Comparison of ENCODE assay signal across 11 cellular contexts in genomic region chr3:120399372-120399771, GRCh38. TPM values are rescaled to one million over a fixed set of nuclear protein-coding genes. Genes with fewer than 3 reads are reported as not detected.
DNase-seq lines count a peak whose midpoint lies in the region; ATAC-seq and TF ChIP-seq lines count a peak whose summit lies in the region.
"Had no signal": no experiment of that assay in that cellular context is flagged by ENCODE, and none has a peak within 500 bp of the region (broad histone marks: within the 10 kb centered on the region; RNA-seq: fewer than 3 reads in every experiment).

No MANE protein-coding gene starts in this region.

- H3K4me3 ChIP-seq in MM.1S (ENCODE audit: low read length), result no peak overlapping the region
- no peak overlapping the region for H3K4me3 ChIP-seq in neuronal stem cell (ENCODE audit: low read length in 2 of 2)
- no peak overlapping the region for H3K4me3 ChIP-seq in right cardiac atrium (ENCODE audit: low read length)
- H3K4me3 ChIP-seq: smooth muscle cell had no signal

- H3K9me3 ChIP-seq in MM.1S (replicated peaks; ENCODE audit: insufficient read depth, low read length) (no peaks in the 10 kb centered on the region), neuronal stem cell (replicated peaks in 1 of 2; ENCODE audit: control insufficient read depth in 2 of 2, insufficient read depth in 1 of 2, low read depth in 1 of 2, low read length in 2 of 2) (peaks cover 0 to 1% of the 10 kb centered on the region in 2 donors), right cardiac atrium (ENCODE audit: control insufficient read depth, low read length) (no peaks in the 10 kb centered on the region)

- H4K91ac ChIP-seq in neuronal stem cell (ENCODE audit: low read depth, low read length, poor library complexity), result no peak overlapping the region

- H3K27me3 ChIP-seq in MM.1S (replicated peaks; ENCODE audit: insufficient read depth, low read length) (no peaks in the 10 kb centered on the region), neuronal stem cell (ENCODE audit: control insufficient read depth in 3 of 3, insufficient read depth in 3 of 3, low read depth in 1 of 3, low read length in 3 of 3) (no peaks in the 10 kb centered on the region), right cardiac atrium (ENCODE audit: control insufficient read depth, insufficient read depth) (no peaks in the 10 kb centered on the region)

- H3K9me2 ChIP-seq in MM.1S (replicated peaks; ENCODE audit: insufficient read depth, low read length), result no peaks in the 10 kb centered on the region

- H3K14ac ChIP-seq in neuronal stem cell (ENCODE audit: low read length), result no peak overlapping the region

- H2AFZ ChIP-seq in MM.1S (ENCODE audit: low read length), result no peak overlapping the region
- H2AFZ ChIP-seq in neuronal stem cell (ENCODE audit: low read length), result no peak overlapping the region

- no peaks in the 10 kb centered on the region for H4K20me1 ChIP-seq in MM.1S (ENCODE audit: insufficient read depth, low read length)

- no peaks in the 10 kb centered on the region for H3F3A ChIP-seq in MM.1S (ENCODE audit: insufficient read depth, low read length)

- H3K36me3 ChIP-seq in MM.1S (replicated peaks; ENCODE audit: insufficient read depth, low read length), result no peaks in the 10 kb centered on the region
- peaks cover 64 to 100% of the 10 kb centered on the region in 2 donors for H3K36me3 ChIP-seq in neuronal stem cell (replicated peaks in 1 of 2; ENCODE audit: control insufficient read depth in 2 of 2, insufficient read depth in 2 of 2, low read length in 2 of 2)

- H3K4me2 ChIP-seq in MM.1S (ENCODE audit: low read depth, low read length) (peak overlapping the region; percentile 8; the same call in 1 of the 2 replicates), neuronal stem cell (ENCODE audit: insufficient read depth, low read length, poor library complexity, severe bottlenecking) (no peak overlapping the region)
- H3K4me2 ChIP-seq: smooth muscle cell had no signal

- H3K79me2 ChIP-seq in MM.1S (ENCODE audit: low read length), result no peaks in the 10 kb centered on the region

- H3K4me1 ChIP-seq in MM.1S (ENCODE audit: low read length) (peaks cover 11% of the 10 kb centered on the region), neuronal stem cell (ENCODE audit: control insufficient read depth in 2 of 2, insufficient read depth in 1 of 2, low read depth in 1 of 2, low read length in 2 of 2) (no peaks in the 10 kb centered on the region), right cardiac atrium (ENCODE audit: control insufficient read depth, insufficient read depth, low read length) (no peaks in the 10 kb centered on the region)

- no peak overlapping the region for H3K23ac ChIP-seq in neuronal stem cell (ENCODE audit: low read depth, low read length, poor library complexity)

- H3K18ac ChIP-seq in neuronal stem cell (ENCODE audit: low read length), result no peak overlapping the region

- DNase-seq in MM.1S (peak; percentile 66), cerebellar cortex (ENCODE audit: low spot score) (no peak), neuronal stem cell (ENCODE audit: low spot score) (no peak), GDM1 (lab: John Stamatoyannopoulos, UW) (no peak), right cardiac atrium (no peak)
- DNase-seq: endodermal cell, hypothalamus had no signal

- H2BK5ac ChIP-seq in neuronal stem cell (ENCODE audit: low read length), result no peak overlapping the region

- H3K27ac ChIP-seq in MM.1S (ENCODE audit: low read length), result no peak overlapping the region
- no peak overlapping the region for H3K27ac ChIP-seq in neuronal stem cell (replicated peaks; ENCODE audit: low read length)
- no peak overlapping the region for H3K27ac ChIP-seq in right cardiac atrium (ENCODE audit: low read length)

- H2AK5ac ChIP-seq in neuronal stem cell (ENCODE audit: low read depth, low read length), result no peak overlapping the region

- intact Hi-C loops in right cardiac atrium (cut with DNase I), result no loop called here

- no peak overlapping the region for H3K4ac ChIP-seq in neuronal stem cell (ENCODE audit: low read length)

- ATAC-seq in GM18498 (IDR thresholded peaks at IDR 0.05; ENCODE audit: unreplicated experiment), result peak; percentile 94
- peak; percentile 82 for ATAC-seq in GM19455 (IDR thresholded peaks at IDR 0.05; ENCODE audit: unreplicated experiment)
- ATAC-seq in HG02884 (IDR thresholded peaks at IDR 0.05; ENCODE audit: unreplicated experiment), result peak; percentile 73
- ATAC-seq in right cardiac atrium, result no peak

- no CpG with 5 or more reads among the region's 2 CpGs for WGBS in neuronal stem cell (ENCODE audit: extremely low coverage in 2 of 2, insufficient read length in 2 of 2, insufficient replicate concordance in 1 of 2), 2 donors
- WGBS in right cardiac atrium, result 82% methylated on average over 2 of the region's 2 CpGs

- H4K8ac ChIP-seq in neuronal stem cell (ENCODE audit: low read depth, low read length), result no peak overlapping the region

- H2BK12ac ChIP-seq in neuronal stem cell (ENCODE audit: low read length), result no peak overlapping the region

- H2BK15ac ChIP-seq in neuronal stem cell (ENCODE audit: low read length), result no peak overlapping the region

- no peaks in the 10 kb centered on the region for H3K79me1 ChIP-seq in neuronal stem cell (ENCODE audit: low read depth, low read length)

- H2BK120ac ChIP-seq in neuronal stem cell (ENCODE audit: low read depth, low read length), result no peak overlapping the region

- TF ChIP-seq CTCF in MM.1S (IDR thresholded peaks at IDR 0.05; ENCODE audit: low read length), result no peak

- H3K9ac ChIP-seq in MM.1S (ENCODE audit: low read length) (no peak overlapping the region), neuronal stem cell (ENCODE audit: low read depth, low read length, poor library complexity) (no peak overlapping the region)

RNA-seq across cellular contexts. Expression of gene LRRC58, which starts 50.2 kb away (rescaled TPM):
- polyA plus RNA-seq in neuronal stem cell (2013, experiment 1 of 2), result 13.7 TPM
- polyA plus RNA-seq in neuronal stem cell (2013, experiment 2 of 2), result 14.8 TPM
- total RNA-seq in right cardiac atrium, result 10 to 100 TPM; 10.3 to 14.6 (median 12.4) TPM
- 4.6 TPM for polyA plus RNA-seq in right cardiac atrium

RNA-seq across cellular contexts. Expression of gene FSTL1, which starts 51.4 kb away (rescaled TPM):
- polyA plus RNA-seq in neuronal stem cell (2013, experiment 1 of 2), result 246 TPM
- 254 TPM for polyA plus RNA-seq in neuronal stem cell (2013, experiment 2 of 2)
- total RNA-seq in right cardiac atrium, result 100 to 1,000 TPM; 341 to 735 (median 465) TPM
- 134 TPM for polyA plus RNA-seq in right cardiac atrium

Comparison
In these comparisons a context has a peak if more than half of its experiments do, and no peak if none do; other contexts are left out.
1. ATAC-seq: peak in GM18498 (single experiment), GM19455 (single experiment) and HG02884 (single experiment); none in right cardiac atrium (0 of 2).